Comparison of ENCODE assay signal across 31 cellular contexts in genomic region chr22:32883131-32883530, GRCh38.
"Had no signal": no experiment of that assay in that cellular context is flagged by ENCODE, and none has a peak within 500 bp of the region (broad histone marks: within the 10 kb centered on the region; RNA-seq: fewer than 3 reads in every experiment).

No MANE protein-coding gene starts in this region.

- H3K4me3 Mint-ChIP-seq: activated CD4-positive, alpha-beta memory T cell treated with anti-CD3 and anti-CD28 coated beads, Interleukin-2, amount 10 ng/mL, durations not matched to agents 7 days and 5 days; activated CD4-positive, alpha-beta T cell treated with anti-CD3 and anti-CD28 coated beads, Interleukin-2, amount 10 ng/mL, durations not matched to agents 24 days and 14 days; activated naive CD8-positive, alpha-beta T cell treated with anti-CD3 and anti-CD28 coated beads for 36 hours; neural progenitor cell had no signal

- H3K9me3 ChIP-seq: adrenal gland, body of pancreas, colonic mucosa, esophagus squamous epithelium, heart right ventricle, left ventricle myocardium inferior, psoas muscle, spleen, tibial nerve had no signal

- H3K27me3 ChIP-seq: adrenal gland, body of pancreas, colonic mucosa, neural progenitor cell, tibial nerve had no signal

- H3K4me3 ChIP-seq: adrenal gland, body of pancreas, colonic mucosa, esophagus squamous epithelium, heart right ventricle, left ventricle myocardium inferior, lung, neural progenitor cell, psoas muscle, spleen, tibial nerve had no signal

- H3K4me1 ChIP-seq: body of pancreas, colonic mucosa, neural progenitor cell, psoas muscle had no signal

- ATAC-seq: activated CD4-positive, CD25-positive, alpha-beta regulatory T cell treated with anti-CD3 and anti-CD28 coated beads, Interleukin-2, amount 50 U/mL, for 24 hours; body of pancreas; heart right ventricle; naive thymus-derived CD4-positive, alpha-beta T cell; psoas muscle had no signal

- H3K27ac Mint-ChIP-seq: activated CD4-positive, alpha-beta memory T cell treated with anti-CD3 and anti-CD28 coated beads, Interleukin-2, amount 10 ng/mL, durations not matched to agents 7 days and 5 days; activated CD4-positive, alpha-beta T cell treated with anti-CD3 and anti-CD28 coated beads, Interleukin-2, amount 10 ng/mL, durations not matched to agents 24 days and 14 days; activated naive CD8-positive, alpha-beta T cell treated with anti-CD3 and anti-CD28 coated beads for 36 hours; activated T-helper 2 cell treated with anti-CD3 and anti-CD28 coated beads, Interferon-gamma antibody, Interleukin-2, Interleukin-4, amounts not matched to agents 10 μg/mL and 5 μg/mL and 100 μg/mL, durations not matched to agents 14 hours and 24 hours and 36 hours had no signal

- H3K9ac ChIP-seq: neural progenitor cell, parathyroid adenoma had no signal

- H3K9me3 Mint-ChIP-seq: activated CD4-positive, alpha-beta memory T cell treated with anti-CD3 and anti-CD28 coated beads, Interleukin-2, amount 10 ng/mL, durations not matched to agents 7 days and 5 days; activated CD4-positive, alpha-beta T cell treated with anti-CD3 and anti-CD28 coated beads, Interleukin-2, amount 10 ng/mL, durations not matched to agents 24 days and 14 days; activated naive CD8-positive, alpha-beta T cell treated with anti-CD3 and anti-CD28 coated beads for 36 hours; activated T-helper 2 cell treated with anti-CD3 and anti-CD28 coated beads, Interferon-gamma antibody, Interleukin-2, Interleukin-4, amounts not matched to agents 10 μg/mL and 5 μg/mL and 100 μg/mL, durations not matched to agents 14 hours and 24 hours and 36 hours; naive thymus-derived CD4-positive, alpha-beta T cell; neural progenitor cell had no signal

- DNase-seq: activated CD4-positive, alpha-beta memory T cell treated with anti-CD3 and anti-CD28 coated beads, Interleukin-2, amount 10 ng/mL, durations not matched to agents 7 days and 5 days; activated CD4-positive, alpha-beta T cell treated with anti-CD3 and anti-CD28 coated beads, Interleukin-2, amount 10 ng/mL, durations not matched to agents 24 days and 14 days; activated CD8-positive, alpha-beta memory T cell treated with anti-CD3 and anti-CD28 coated beads, Interleukin-2, amount 50 U/mL, for 48 hours; activated naive CD4-positive, alpha-beta T cell treated with Interleukin-2 at 50 U/mL for 16 hours; activated naive CD8-positive, alpha-beta T cell treated with anti-CD3 and anti-CD28 coated beads for 36 hours; activated T-cell treated with anti-CD3 and anti-CD28 coated beads, Interleukin-2, amount 50 U/mL, for 48 hours; adrenal gland; aorta; body of pancreas; cerebellar nuclear complex; colonic mucosa; effector CD8-positive, alpha-beta T cell; esophagus squamous epithelium; foreskin melanocyte; heart right ventricle; left ventricle myocardium inferior; naive thymus-derived CD4-positive, alpha-beta T cell; occipital lobe; psoas muscle; spleen; stimulated activated CD4-positive, alpha-beta T cell treated with anti-CD3 and anti-CD28 coated beads, Interleukin-2, amount 100 ng/mL, for 48 hours; stimulated activated naive CD4-positive, alpha-beta T cell treated with Interleukin-2 at 50 U/mL for 16 hours; T-helper 9 cell; WERI-Rb-1 had no signal

- H3K27ac ChIP-seq: adrenal gland, body of pancreas, colonic mucosa, epithelial cell of prostate, esophagus squamous epithelium, left ventricle myocardium inferior, neural progenitor cell, psoas muscle, spleen, tibial nerve, WERI-Rb-1 had no signal

- H3K27me3 Mint-ChIP-seq: activated CD4-positive, alpha-beta memory T cell treated with anti-CD3 and anti-CD28 coated beads, Interleukin-2, amount 10 ng/mL, durations not matched to agents 7 days and 5 days; activated naive CD8-positive, alpha-beta T cell treated with anti-CD3 and anti-CD28 coated beads for 36 hours had no signal

- H3K36me3 Mint-ChIP-seq: activated naive CD8-positive, alpha-beta T cell treated with anti-CD3 and anti-CD28 coated beads for 36 hours; naive thymus-derived CD4-positive, alpha-beta T cell; neural progenitor cell had no signal

- H3K36me3 ChIP-seq: adrenal gland, colonic mucosa, esophagus squamous epithelium, heart right ventricle, left ventricle myocardium inferior, neural progenitor cell, spleen, tibial nerve, WERI-Rb-1 had no signal

- H3K4me1 Mint-ChIP-seq: activated CD4-positive, alpha-beta memory T cell treated with anti-CD3 and anti-CD28 coated beads, Interleukin-2, amount 10 ng/mL, durations not matched to agents 7 days and 5 days had no signal
